In the genomic region with DNA sequence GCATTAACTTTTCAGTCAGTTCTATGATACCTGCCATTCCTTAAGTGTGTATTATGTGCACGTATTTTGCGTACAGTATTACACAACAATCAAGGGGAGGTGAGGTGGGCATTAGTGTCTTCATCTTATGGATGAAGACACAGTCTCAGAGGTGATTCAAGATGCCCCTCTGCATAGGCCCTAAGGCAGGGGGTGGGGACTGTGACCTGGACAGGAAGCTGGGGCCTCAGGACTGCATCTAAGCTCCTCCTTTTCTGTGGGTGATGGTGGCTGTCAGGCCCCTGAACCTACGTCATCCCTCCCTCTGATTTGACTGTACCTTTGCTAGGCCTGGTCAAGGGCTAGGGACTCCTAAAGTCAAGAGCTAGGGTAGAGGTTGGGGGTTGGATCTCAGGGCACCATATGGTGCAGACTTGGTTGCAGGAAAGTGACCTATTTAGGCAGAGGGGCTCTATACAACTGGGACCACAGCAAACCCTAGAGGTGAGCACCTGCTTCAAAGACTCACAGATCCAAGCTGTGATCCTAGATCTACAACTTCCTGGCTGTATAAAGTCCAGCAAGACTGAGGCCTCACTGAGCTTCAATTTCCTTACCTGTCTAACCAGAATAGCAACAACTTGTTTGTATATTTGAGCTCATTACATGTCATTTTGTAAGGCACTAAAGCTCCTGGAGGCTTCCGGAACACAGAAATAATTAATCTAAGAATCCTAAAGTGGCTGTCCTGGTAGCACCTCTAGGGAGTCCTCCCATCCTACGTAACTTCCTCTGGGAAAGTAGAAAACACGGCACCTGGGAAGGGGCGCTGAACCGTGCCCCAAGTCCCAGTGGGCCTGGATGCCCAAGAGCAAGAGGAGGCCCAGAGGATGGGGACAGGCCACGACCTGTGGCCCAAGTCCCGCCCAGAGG, we compare ENCODE assay signal across 8 cellular contexts. TPM values are rescaled to one million over a fixed set of nuclear protein-coding genes. Genes with fewer than 3 reads are reported as not detected.
DNase-seq lines count a peak whose midpoint lies in the region; ATAC-seq and TF ChIP-seq lines count a peak whose summit lies in the region.

No MANE protein-coding gene starts in this region.

- H3K4me3 ChIP-seq in testis = peak overlapping the region; percentile 72 to 91

- peaks cover 8% of the 10 kb centered on the region for H3K4me1 ChIP-seq in testis

- no peak for TF ChIP-seq CTCF in testis (IDR thresholded peaks at IDR 0.05)

- peak; percentile 30 for DNase-seq in CD1c-positive myeloid dendritic cell (ENCODE audit: extremely low spot score)
- peak; percentile 41 for DNase-seq in kidney glomerular epithelial cell (lab: John Stamatoyannopoulos, UW)
- DNase-seq in testis = no peak
- no peak for DNase-seq in putamen (ENCODE audit: low spot score)
- no peak for DNase-seq in anterior cingulate cortex (lab: John Stamatoyannopoulos, UW)

- peak overlapping the region; percentile 73 for H3K4me3 Mint-ChIP-seq in activated naive CD8-positive, alpha-beta T cell

- H3K36me3 ChIP-seq in testis (ENCODE audit: low read depth, missing control alignments) = no peaks in the 10 kb centered on the region

- H3K27ac ChIP-seq in testis = peak overlapping the region; percentile 42 to 78

- H3K36me3 Mint-ChIP-seq in activated naive CD8-positive, alpha-beta T cell = no peaks in the 10 kb centered on the region

- ATAC-seq in HG03558 (IDR thresholded peaks at IDR 0.05; ENCODE audit: extremely low read depth, unreplicated experiment) = peak; percentile 55

- H3K27ac Mint-ChIP-seq in activated naive CD8-positive, alpha-beta T cell = no peak overlapping the region

- H3K27me3 ChIP-seq in testis = no peaks in the 10 kb centered on the region

- no peaks in the 10 kb centered on the region for H3K9me3 Mint-ChIP-seq in activated naive CD8-positive, alpha-beta T cell (ENCODE audit: low read depth)

- intact Hi-C loops in testis (cut with DNase I; ENCODE audit: low total_unique reads) = no loop called here

- 58 to 69% methylated on average over 10 of the region's 10 CpGs for WGBS in testis, 2 donors

- no peaks in the 10 kb centered on the region for H3K9me3 ChIP-seq in testis

- H3K27me3 Mint-ChIP-seq in activated naive CD8-positive, alpha-beta T cell = no peaks in the 10 kb centered on the region

- TF ChIP-seq POLR2A in GM19099 (IDR thresholded peaks at IDR 0.05; ENCODE audit: extremely low read depth, insufficient read length, low read depth) (peak; percentile 32), testis (IDR thresholded peaks at IDR 0.05) (no peak)

- peaks cover 35% of the 10 kb centered on the region for H3K4me1 Mint-ChIP-seq in activated naive CD8-positive, alpha-beta T cell (ENCODE audit: low read depth)

RNA-seq across cellular contexts. Expression of gene HK1, which starts 39.1 kb away (rescaled TPM):
- total RNA-seq in testis = 100 to 1,000 TPM in 1 of 2 donors, 10 to 100 TPM in 1; 62.3 to 143 TPM
- polyA plus RNA-seq in testis (ENCODE audit: insufficient read depth, low read depth, low replicate concordance) = 179 TPM

Comparison
In these comparisons a context has a peak if more than half of its experiments do, and no peak if none do; other contexts are left out.
1. DNase-seq: peak in CD1c-positive myeloid dendritic cell (single experiment) and kidney glomerular epithelial cell (single experiment); none in testis (single experiment), putamen (single experiment) and anterior cingulate cortex (0 of 58).